4 cellular contexts compared by ENCODE assay signal in the genomic region with DNA sequence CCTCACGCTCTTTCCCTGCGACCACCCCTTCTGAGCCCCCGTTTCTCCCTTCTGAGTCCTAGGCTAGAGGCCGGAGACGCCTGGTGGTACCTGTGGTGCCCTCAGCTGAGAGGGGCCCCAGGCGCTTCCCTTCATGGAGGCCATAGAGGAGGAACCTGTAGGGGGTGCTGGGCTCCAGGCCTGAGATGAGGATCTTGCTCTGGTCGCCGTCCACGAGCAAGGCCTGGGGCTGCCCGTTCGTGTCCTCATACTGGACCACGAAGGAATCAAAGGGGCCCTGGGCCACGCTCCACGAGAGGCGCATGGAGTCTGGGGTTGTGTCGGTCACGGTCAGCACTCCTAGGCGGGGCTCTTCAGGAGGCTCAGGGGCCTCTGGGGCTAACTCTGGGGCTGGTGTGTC. TPM values are rescaled to one million over a fixed set of nuclear protein-coding genes. Genes with fewer than 3 reads are reported as not detected.
"Had no signal": no experiment of that assay in that cellular context is flagged by ENCODE, and none has a peak within 500 bp of the region (broad histone marks: within the 10 kb centered on the region; RNA-seq: fewer than 3 reads in every experiment).

No MANE protein-coding gene starts in this region.

RNA-seq across cellular contexts. Expression of gene CYP21A2, which starts 6.7 kb away (rescaled TPM):
- total RNA-seq: GM23248, H9, HT-29 had no signal
- polyA plus RNA-seq: GM23248, IgD-negative memory B cell had no signal

RNA-seq across cellular contexts. Expression of gene C4B, which starts 30.3 kb away (rescaled TPM):
- polyA plus RNA-seq: IgD-negative memory B cell had no signal
